In genomic region chr15:81296218-81296617, GRCh38 we compare ENCODE assay signal across 12 cellular contexts. TPM values are rescaled to one million over a fixed set of nuclear protein-coding genes. Genes with fewer than 3 reads are reported as not detected.
DNase-seq lines count a peak whose midpoint lies in the region; ATAC-seq and TF ChIP-seq lines count a peak whose summit lies in the region.
"Had no signal": no experiment of that assay in that cellular context is flagged by ENCODE, and none has a peak within 500 bp of the region (broad histone marks: within the 10 kb centered on the region; RNA-seq: fewer than 3 reads in every experiment).

No MANE protein-coding gene starts in this region.

- no peak overlapping the region for H3K4me2 ChIP-seq in trophoblast cell (ENCODE audit: low read length)

- peak overlapping the region; percentile 98 for H3K27ac Mint-ChIP-seq in stimulated activated naive CD8-positive, alpha-beta T cell treated with anti-CD3 and anti-CD28 coated beads, Interleukin-15, Interleukin-2, amounts not matched to agents 100 ng/mL and 50 ng/mL, for 24 hours
- H3K27ac Mint-ChIP-seq in activated T-helper 17 cell treated with anti-CD3 and anti-CD28 coated beads, Interleukin-2, amount 50 U/mL, for 72 hours = peak overlapping the region; percentile 97
- H3K27ac Mint-ChIP-seq in glutamatergic neuron (ENCODE audit: unreplicated experiment) (no peak overlapping the region), progenitor cell of endocrine pancreas (no peak overlapping the region)

- no peak overlapping the region for H4K91ac ChIP-seq in trophoblast cell (ENCODE audit: low read depth, low read length)

- no peak overlapping the region for H3K14ac ChIP-seq in trophoblast cell (ENCODE audit: low read length)

- no peak overlapping the region for H4K12ac ChIP-seq in trophoblast cell (ENCODE audit: low read depth, low read length)

- no peak overlapping the region for H3K9ac ChIP-seq in trophoblast cell (ENCODE audit: low read length)

- H3K79me1 ChIP-seq in trophoblast cell (ENCODE audit: low read length) = no peaks in the 10 kb centered on the region

- peak overlapping the region; percentile 59 for H3K4me3 ChIP-seq in lower lobe of right lung
- H3K4me3 ChIP-seq in trophoblast cell (ENCODE audit: low read depth, low read length) = no peak overlapping the region
- no peak overlapping the region for H3K4me3 ChIP-seq in testis

- H3K27me3 ChIP-seq in lower lobe of right lung (ENCODE audit: low read depth) = no peaks in the 10 kb centered on the region
- no peaks in the 10 kb centered on the region for H3K27me3 ChIP-seq in trophoblast cell (ENCODE audit: insufficient read depth, low read length)
- no peaks in the 10 kb centered on the region for H3K27me3 ChIP-seq in testis

- no peak overlapping the region for H4K8ac ChIP-seq in trophoblast cell (ENCODE audit: low read depth, low read length)

- H3K4me1 ChIP-seq in lower lobe of right lung (peaks cover 65% of the 10 kb centered on the region), trophoblast cell (ENCODE audit: control insufficient read depth in 1 of 2, insufficient read depth in 2 of 2, low read length in 2 of 2) (no peaks in the 10 kb centered on the region), testis (no peaks in the 10 kb centered on the region)
- H3K4me1 ChIP-seq: Caco-2 had no signal

- no peak overlapping the region for H2AK5ac ChIP-seq in trophoblast cell (ENCODE audit: low read length)

- TF ChIP-seq POLR2A in testis (IDR thresholded peaks at IDR 0.05) = no peak

- no peak overlapping the region for H2BK120ac ChIP-seq in trophoblast cell (ENCODE audit: insufficient read depth, low read length, poor library complexity)

- no CpG with 5 or more reads among the region's 2 CpGs for WGBS in trophoblast cell (ENCODE audit: extremely low coverage, insufficient coverage, insufficient read length)
- 89 to 96% methylated on average over 2 of the region's 2 CpGs for WGBS in testis, 2 donors

- no peaks in the 10 kb centered on the region for H3K27me3 Mint-ChIP-seq in stimulated activated naive CD8-positive, alpha-beta T cell treated with anti-CD3 and anti-CD28 coated beads, Interleukin-15, Interleukin-2, amounts not matched to agents 100 ng/mL and 50 ng/mL, for 24 hours
- no peaks in the 10 kb centered on the region for H3K27me3 Mint-ChIP-seq in activated T-helper 17 cell treated with anti-CD3 and anti-CD28 coated beads, Interleukin-2, amount 50 U/mL, for 72 hours
- H3K27me3 Mint-ChIP-seq in glutamatergic neuron (ENCODE audit: unreplicated experiment) (peaks cover 3% of the 10 kb centered on the region), progenitor cell of endocrine pancreas (peaks cover 19% of the 10 kb centered on the region)

- intact Hi-C loops in lower lobe of right lung (cut with DNase I) (no loop called here), testis (cut with DNase I; ENCODE audit: low total_unique reads) (no loop called here)

- TF ChIP-seq CTCF in lower lobe of right lung (IDR thresholded peaks at IDR 0.05) (no peak), glutamatergic neuron (IDR thresholded peaks at IDR 0.05; ENCODE audit: partially characterized antibody, unreplicated experiment) (no peak), testis (IDR thresholded peaks at IDR 0.05) (no peak), progenitor cell of endocrine pancreas (IDR thresholded peaks at IDR 0.05; ENCODE audit: unreplicated experiment) (no peak)

- H3K4ac ChIP-seq in trophoblast cell (ENCODE audit: low read depth, low read length) = no peak overlapping the region

- peak overlapping the region; percentile 99 for H3K4me3 Mint-ChIP-seq in stimulated activated naive CD8-positive, alpha-beta T cell treated with anti-CD3 and anti-CD28 coated beads, Interleukin-15, Interleukin-2, amounts not matched to agents 100 ng/mL and 50 ng/mL, for 24 hours
- peak overlapping the region; percentile 99 for H3K4me3 Mint-ChIP-seq in activated T-helper 17 cell treated with anti-CD3 and anti-CD28 coated beads, Interleukin-2, amount 50 U/mL, for 72 hours
- no peak overlapping the region for H3K4me3 Mint-ChIP-seq in glutamatergic neuron (ENCODE audit: unreplicated experiment)
- H3K4me3 Mint-ChIP-seq in progenitor cell of endocrine pancreas (ENCODE audit: low read depth) = no peak overlapping the region

- H3K9me3 ChIP-seq in lower lobe of right lung = no peaks in the 10 kb centered on the region
- H3K9me3 ChIP-seq in trophoblast cell (ENCODE audit: insufficient read depth, low read depth, low read length) = no peaks in the 10 kb centered on the region
- no peaks in the 10 kb centered on the region for H3K9me3 ChIP-seq in testis
- H3K9me3 ChIP-seq: Caco-2 had no signal

- H3K36me3 Mint-ChIP-seq in stimulated activated naive CD8-positive, alpha-beta T cell treated with anti-CD3 and anti-CD28 coated beads, Interleukin-15, Interleukin-2, amounts not matched to agents 100 ng/mL and 50 ng/mL, for 24 hours (ENCODE audit: low read depth) = peaks cover 33% of the 10 kb centered on the region
- H3K36me3 Mint-ChIP-seq in activated T-helper 17 cell treated with anti-CD3 and anti-CD28 coated beads, Interleukin-2, amount 50 U/mL, for 72 hours (ENCODE audit: low read depth) = peaks cover 80% of the 10 kb centered on the region
- H3K36me3 Mint-ChIP-seq in glutamatergic neuron (ENCODE audit: unreplicated experiment) = no peaks in the 10 kb centered on the region
- H3K36me3 Mint-ChIP-seq in progenitor cell of endocrine pancreas (ENCODE audit: insufficient read depth) = no peaks in the 10 kb centered on the region

- no peak overlapping the region for H3K23ac ChIP-seq in trophoblast cell (ENCODE audit: low read length)

- H2AFZ ChIP-seq in trophoblast cell (ENCODE audit: insufficient read depth, low read length, poor library complexity) = no peak overlapping the region

- H3K27ac ChIP-seq in lower lobe of right lung = peak overlapping the region; percentile 86
- H3K27ac ChIP-seq in trophoblast cell (ENCODE audit: low read depth, low read length) = no peak overlapping the region
- no peak overlapping the region for H3K27ac ChIP-seq in testis

- H2BK12ac ChIP-seq in trophoblast cell (ENCODE audit: low read length) = no peak overlapping the region

- ATAC-seq in stimulated activated naive CD8-positive, alpha-beta T cell treated with anti-CD3 and anti-CD28 coated beads, Interleukin-15, Interleukin-2, amounts not matched to agents 100 U/mL and 50 U/mL, for 24 hours = no peak
- no peak for ATAC-seq in activated T-helper 17 cell treated with anti-CD3 and anti-CD28 coated beads, Interleukin-2, amount 50 U/mL, for 72 hours (replicated peaks)
- no peak for ATAC-seq in lower lobe of right lung

- no peak for DNase-seq in stimulated activated naive CD8-positive, alpha-beta T cell treated with anti-CD3 and anti-CD28 coated beads, Interleukin-15, Interleukin-2, amounts not matched to agents 100 U/mL and 50 U/mL, for 24 hours
- DNase-seq in lower lobe of right lung = no peak
- no peak for DNase-seq in trophoblast cell
- no peak for DNase-seq in glutamatergic neuron
- DNase-seq in testis = no peak
- no peak for DNase-seq in progenitor cell of endocrine pancreas (ENCODE audit: low spot score, unreplicated experiment)
- DNase-seq: activated gamma-delta T cell, Caco-2, islet precursor cell, NCI-H2227 treated with DMSO at 0.1 percent for 48 hours had no signal

- no peaks in the 10 kb centered on the region for H3K9me3 Mint-ChIP-seq in stimulated activated naive CD8-positive, alpha-beta T cell treated with anti-CD3 and anti-CD28 coated beads, Interleukin-15, Interleukin-2, amounts not matched to agents 100 ng/mL and 50 ng/mL, for 24 hours
- no peaks in the 10 kb centered on the region for H3K9me3 Mint-ChIP-seq in activated T-helper 17 cell treated with anti-CD3 and anti-CD28 coated beads, Interleukin-2, amount 50 U/mL, for 72 hours
- H3K9me3 Mint-ChIP-seq in glutamatergic neuron (ENCODE audit: unreplicated experiment) (peaks cover 4% of the 10 kb centered on the region), progenitor cell of endocrine pancreas (ENCODE audit: low read depth) (no peaks in the 10 kb centered on the region)

- peaks cover 92% of the 10 kb centered on the region for H3K4me1 Mint-ChIP-seq in stimulated activated naive CD8-positive, alpha-beta T cell treated with anti-CD3 and anti-CD28 coated beads, Interleukin-15, Interleukin-2, amounts not matched to agents 100 ng/mL and 50 ng/mL, for 24 hours (ENCODE audit: low read depth)
- H3K4me1 Mint-ChIP-seq in activated T-helper 17 cell treated with anti-CD3 and anti-CD28 coated beads, Interleukin-2, amount 50 U/mL, for 72 hours = peaks cover 47% of the 10 kb centered on the region
- H3K4me1 Mint-ChIP-seq in glutamatergic neuron (ENCODE audit: low read depth, unreplicated experiment) = no peaks in the 10 kb centered on the region
- peaks cover 3% of the 10 kb centered on the region for H3K4me1 Mint-ChIP-seq in progenitor cell of endocrine pancreas (ENCODE audit: low read depth)

- H3K79me2 ChIP-seq in trophoblast cell (ENCODE audit: control insufficient read depth, insufficient read depth, low read length, poor library complexity) = no peaks in the 10 kb centered on the region

- no peak overlapping the region for H2BK5ac ChIP-seq in trophoblast cell (ENCODE audit: low read depth, low read length, poor library complexity)

- H3K36me3 ChIP-seq in lower lobe of right lung (peaks cover 61% of the 10 kb centered on the region), trophoblast cell (ENCODE audit: control insufficient read depth in 1 of 2, insufficient read depth in 2 of 2, low read length in 2 of 2) (no peaks in the 10 kb centered on the region), testis (ENCODE audit: low read depth, missing control alignments) (no peaks in the 10 kb centered on the region)

- no peak overlapping the region for H3K18ac ChIP-seq in trophoblast cell (ENCODE audit: low read length)

RNA-seq across cellular contexts. Expression of gene STARD5, which starts 27.7 kb away (rescaled TPM):
- 1 to 10 TPM; 5.9 to 8.8 TPM for total RNA-seq in activated T-helper 17 cell treated with anti-CD3 and anti-CD28 coated beads, Interleukin-2, amount 50 U/mL, for 72 hours
- 5.2 TPM for total RNA-seq in lower lobe of right lung
- polyA plus RNA-seq in trophoblast cell (2013) = 2.6 and 2.7 TPM in 2 replicates
- 3.1 TPM for total RNA-seq in glutamatergic neuron (ENCODE audit: unreplicated experiment)
- total RNA-seq in testis = 10 to 100 TPM; 15.7 to 16.2 TPM
- 8.7 TPM for polyA plus RNA-seq in testis (ENCODE audit: insufficient read depth, low read depth, low replicate concordance)
- 3.0 and 4.0 TPM in 2 replicates for total RNA-seq in progenitor cell of endocrine pancreas

Comparison
In these comparisons a context has a peak if more than half of its experiments do, and no peak if none do; other contexts are left out.
1. H3K27ac Mint-ChIP-seq: peak in stimulated activated naive CD8-positive, alpha-beta T cell treated with anti-CD3 and anti-CD28 coated beads, Interleukin-15, Interleukin-2, amounts not matched to agents 100 ng/mL and 50 ng/mL, for 24 hours (single experiment) and activated T-helper 17 cell treated with anti-CD3 and anti-CD28 coated beads, Interleukin-2, amount 50 U/mL, for 72 hours (single experiment); none in glutamatergic neuron (single experiment) and progenitor cell of endocrine pancreas (single experiment).
2. H3K4me3 Mint-ChIP-seq: peak in stimulated activated naive CD8-positive, alpha-beta T cell treated with anti-CD3 and anti-CD28 coated beads, Interleukin-15, Interleukin-2, amounts not matched to agents 100 ng/mL and 50 ng/mL, for 24 hours (single experiment) and activated T-helper 17 cell treated with anti-CD3 and anti-CD28 coated beads, Interleukin-2, amount 50 U/mL, for 72 hours (single experiment); none in glutamatergic neuron (single experiment) and progenitor cell of endocrine pancreas (single experiment).